ENCODE assay signal across 17 cellular contexts in genomic region chr2:142863485-142863921, GRCh38. TPM values are rescaled to one million over a fixed set of nuclear protein-coding genes. Genes with fewer than 3 reads are reported as not detected.
DNase-seq lines count a peak whose midpoint lies in the region; ATAC-seq and TF ChIP-seq lines count a peak whose summit lies in the region.
"Had no signal": no experiment of that assay in that cellular context is flagged by ENCODE, and none has a peak within 500 bp of the region (broad histone marks: within the 10 kb centered on the region; RNA-seq: fewer than 3 reads in every experiment).

No MANE protein-coding gene starts in this region.

- peak overlapping the region in 1 of 2 donors; percentile 4 for H3K4me3 Mint-ChIP-seq in stimulated activated naive B cell treated with anti-CD40 and anti-IgM and Interleukin-4, amounts not matched to agents 10 μg/mL and 1 μg/mL and 100 μg/mL, for 72 hours
- H3K4me3 Mint-ChIP-seq: activated CD4-positive, alpha-beta T cell treated with anti-CD3 and anti-CD28 coated beads for 36 hours had no signal

- H3K27ac ChIP-seq in SJSA1: peak overlapping the region; percentile 15; the same call in 1 of the 2 replicates
- H3K27ac ChIP-seq: uterus had no signal

- no peak for ATAC-seq in stimulated activated naive B cell treated with anti-CD40 and anti-IgM and Interleukin-4, amounts not matched to agents 10 μg/mL and 1 μg/mL and 100 μg/mL, for 72 hours (replicated peaks)
- ATAC-seq in HG03280 (IDR thresholded peaks at IDR 0.05; ENCODE audit: unreplicated experiment): no peak
- ATAC-seq in stimulated activated naive CD8-positive, alpha-beta T cell treated with anti-CD3 and anti-CD28 coated beads, Interleukin-15, Interleukin-2, amounts not matched to agents 100 U/mL and 50 U/mL, for 24 hours: no peak
- ATAC-seq: activated CD4-positive, alpha-beta T cell treated with anti-CD3 and anti-CD28 coated beads for 36 hours had no signal

- H3K36me3 Mint-ChIP-seq in stimulated activated naive B cell treated with anti-CD40 and anti-IgM and Interleukin-4, amounts not matched to agents 10 μg/mL and 1 μg/mL and 100 μg/mL, for 72 hours: peaks cover under 1 to 3% of the 10 kb centered on the region in 2 donors

- no peaks in the 10 kb centered on the region for H3K36me3 ChIP-seq in SJSA1
- H3K36me3 ChIP-seq: uterus had no signal

- H3K4me1 ChIP-seq in SJSA1 (replicated peaks): peaks cover 19% of the 10 kb centered on the region
- H3K4me1 ChIP-seq: uterus had no signal

- H3K9me3 ChIP-seq in SJSA1 (replicated peaks): no peaks in the 10 kb centered on the region
- H3K9me3 ChIP-seq: uterus had no signal

- no peaks in the 10 kb centered on the region; the same call in 1 of the 2 replicates for H3K27me3 ChIP-seq in SJSA1 (replicated peaks)
- H3K27me3 ChIP-seq: uterus had no signal

- TF ChIP-seq CTCF in fibroblast of the aortic adventitia (IDR thresholded peaks at IDR 0.05; ENCODE audit: insufficient read depth, low read length): no peak

- DNase-seq in NCI-H510A treated with DMSO at 0.1 percent for 48 hours (lab: John Stamatoyannopoulos, UW) (peak; percentile 52), NCI-H510A (lab: John Stamatoyannopoulos, UW) (no peak), SJSA1 (ENCODE audit: low read depth in 1 of 2, low spot score in 2 of 2) (peak; percentile 53 to 80), fibroblast of the aortic adventitia (ENCODE audit: low read depth) (peak; percentile 34)
- DNase-seq in stimulated activated naive B cell treated with anti-CD40 and anti-IgM and Interleukin-4, amounts not matched to agents 10 μg/mL and 1 μg/mL and 100 μg/mL, for 72 hours: no peak
- no peak for DNase-seq in activated CD8-positive, alpha-beta memory T cell treated with anti-CD3 and anti-CD28 coated beads, Interleukin-2, amount 50 U/mL, for 48 hours
- no peak for DNase-seq in stimulated activated naive CD8-positive, alpha-beta T cell treated with anti-CD3 and anti-CD28 coated beads, Interleukin-15, Interleukin-2, amounts not matched to agents 100 U/mL and 50 U/mL, for 24 hours
- DNase-seq: activated CD4-positive, alpha-beta T cell treated with anti-CD3 and anti-CD28 coated beads for 36 hours; activated T-cell treated with anti-CD3 and anti-CD28 coated beads, Interleukin-2, amount 50 U/mL, for 1 hour; cortex of kidney; NCI-H1436; NCI-H526 treated with DMSO at 0.1 percent for 48 hours; nucleus accumbens; stimulated activated naive CD4-positive, alpha-beta T cell; T-helper 1 cell; uterus had no signal

- peaks cover 17 to 34% of the 10 kb centered on the region in 2 donors for H3K4me1 Mint-ChIP-seq in stimulated activated naive B cell treated with anti-CD40 and anti-IgM and Interleukin-4, amounts not matched to agents 10 μg/mL and 1 μg/mL and 100 μg/mL, for 72 hours
- H3K4me1 Mint-ChIP-seq: activated CD4-positive, alpha-beta T cell treated with anti-CD3 and anti-CD28 coated beads for 36 hours had no signal

- H3K9me3 Mint-ChIP-seq in stimulated activated naive B cell treated with anti-CD40 and anti-IgM and Interleukin-4, amounts not matched to agents 10 μg/mL and 1 μg/mL and 100 μg/mL, for 72 hours: peaks cover under 1 to 2% of the 10 kb centered on the region in 2 donors

- H3K27ac Mint-ChIP-seq in stimulated activated naive B cell treated with anti-CD40 and anti-IgM and Interleukin-4, amounts not matched to agents 10 μg/mL and 1 μg/mL and 100 μg/mL, for 72 hours: peak overlapping the region; percentile 26
- H3K27ac Mint-ChIP-seq: activated CD4-positive, alpha-beta T cell treated with anti-CD3 and anti-CD28 coated beads for 36 hours had no signal

- no peaks in the 10 kb centered on the region for H3K27me3 Mint-ChIP-seq in stimulated activated naive B cell treated with anti-CD40 and anti-IgM and Interleukin-4, amounts not matched to agents 10 μg/mL and 1 μg/mL and 100 μg/mL, for 72 hours

- H3K4me3 ChIP-seq in SJSA1: no peak overlapping the region
- no peak overlapping the region for H3K4me3 ChIP-seq in fibroblast of the aortic adventitia (ENCODE audit: low read depth, low read length)
- H3K4me3 ChIP-seq: uterus had no signal

RNA-seq across cellular contexts. Expression of gene KYNU, which starts 14.0 kb away (rescaled TPM):
- not detected in 2 replicates for total RNA-seq in SJSA1 (2014; rRNA removed; shearing (Covaris generic))
- total RNA-seq in fibroblast of the aortic adventitia (ENCODE audit: low replicate concordance): under 0.01 and 1.3 TPM in 2 replicates
- total RNA-seq: activated CD4-positive, alpha-beta T cell treated with anti-CD3 and anti-CD28 coated beads for 36 hours had no signal

Comparison
In these comparisons a context has a peak if more than half of its experiments do, and no peak if none do; other contexts are left out.
1. DNase-seq: peak in NCI-H510A treated with DMSO at 0.1 percent for 48 hours (single experiment), SJSA1 (2 of 2) and fibroblast of the aortic adventitia (single experiment); none in NCI-H510A (single experiment), stimulated activated naive B cell treated with anti-CD40 and anti-IgM and Interleukin-4, amounts not matched to agents 10 μg/mL and 1 μg/mL and 100 μg/mL, for 72 hours (single experiment), activated CD8-positive, alpha-beta memory T cell treated with anti-CD3 and anti-CD28 coated beads, Interleukin-2, amount 50 U/mL, for 48 hours (single experiment) and stimulated activated naive CD8-positive, alpha-beta T cell treated with anti-CD3 and anti-CD28 coated beads, Interleukin-15, Interleukin-2, amounts not matched to agents 100 U/mL and 50 U/mL, for 24 hours (single experiment).